Comparison of ENCODE assay signal across 7 cellular contexts in the genomic region with DNA sequence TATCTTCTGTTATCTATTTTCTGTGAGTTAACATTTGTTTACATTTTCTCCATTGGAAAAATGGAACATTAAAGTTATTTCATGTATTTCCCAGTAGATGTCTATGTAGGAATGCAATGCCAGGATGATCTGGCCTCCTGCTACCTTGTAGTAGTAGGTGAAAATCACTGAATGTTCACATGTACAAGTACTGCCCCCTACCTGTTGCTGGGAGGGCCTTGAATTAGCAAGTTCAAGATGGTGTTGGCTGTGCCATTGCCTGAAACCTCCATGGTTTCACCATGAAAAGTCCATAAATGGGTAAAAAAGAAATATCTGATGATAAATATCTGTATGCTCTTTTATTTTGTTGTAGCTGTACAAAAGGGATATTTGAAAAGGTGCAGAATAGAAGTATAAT. TPM values are rescaled to one million over a fixed set of nuclear protein-coding genes. Genes with fewer than 3 reads are reported as not detected.
A peak's percentile ranks its signal among the peaks of the same experiment; 100 is the strongest.
DNase-seq lines count a peak whose midpoint lies in the region; ATAC-seq and TF ChIP-seq lines count a peak whose summit lies in the region.

No MANE protein-coding gene starts in this region.

- peaks cover 75% of the 10 kb centered on the region for H3K36me3 Mint-ChIP-seq in brain
- H3K36me3 Mint-ChIP-seq in naive thymus-derived CD8-positive, alpha-beta T cell: peaks cover 10 to 81% (median 32%) of the 10 kb centered on the region in 3 donors

- H3K4me1 Mint-ChIP-seq in brain: no peaks in the 10 kb centered on the region
- peaks cover 7 to 36% (median 24%) of the 10 kb centered on the region in 4 donors for H3K4me1 Mint-ChIP-seq in naive thymus-derived CD8-positive, alpha-beta T cell

- H3K27ac Mint-ChIP-seq in brain: no peak overlapping the region
- H3K27ac Mint-ChIP-seq in naive thymus-derived CD8-positive, alpha-beta T cell: peak overlapping the region in 4 of 10 donors; percentile 27 to 63 (median 30)

- POLR2A ChIA-PET in naive thymus-derived CD8-positive, alpha-beta T cell (lab: Charles Lee): no interaction called here

- H3K4me3 Mint-ChIP-seq in brain: no peak overlapping the region
- H3K4me3 Mint-ChIP-seq in naive thymus-derived CD8-positive, alpha-beta T cell: no peak overlapping the region

- H3K9me3 Mint-ChIP-seq in brain: no peaks in the 10 kb centered on the region
- H3K9me3 Mint-ChIP-seq in naive thymus-derived CD8-positive, alpha-beta T cell: no peaks in the 10 kb centered on the region

- TF ChIP-seq CTCF in GM12865 (IDR thresholded peaks at IDR 0.05; ENCODE audit: insufficient read depth, low read depth, low read length, missing control alignments): peak; percentile 37
- peak; percentile 15 to 30 for TF ChIP-seq CTCF in brain (conservative IDR thresholded peaks at IDR 0.05)

- H3K4me3 ChIP-seq in GM12865 (ENCODE audit: low read depth, low read length): no peak overlapping the region

- peak; percentile 64 to 73 for ATAC-seq in naive thymus-derived CD8-positive, alpha-beta T cell
- ATAC-seq in HG02642 (IDR thresholded peaks at IDR 0.05; ENCODE audit: poor library complexity, unreplicated experiment): no peak

- DNase-seq in GM12865 (ENCODE audit: low read depth): peak; percentile 50
- DNase-seq in NAMALWA (ENCODE audit: low spot score): peak; percentile 44
- peak in 8 of 10 donors; percentile 5 to 64 (median 37) for DNase-seq in naive thymus-derived CD8-positive, alpha-beta T cell
- DNase-seq in GDM1 (lab: John Stamatoyannopoulos, UW): no peak
- DNase-seq in activated gamma-delta T cell (lab: John Stamatoyannopoulos, UW): no peak

- H3K27me3 Mint-ChIP-seq in brain: no peaks in the 10 kb centered on the region
- no peaks in the 10 kb centered on the region for H3K27me3 Mint-ChIP-seq in naive thymus-derived CD8-positive, alpha-beta T cell

RNA-seq across cellular contexts. Expression of gene XRCC5, which starts 30.7 kb away (rescaled TPM):
- 271 TPM for polyA plus RNA-seq in brain (ENCODE audit: insufficient read depth, low read depth, low replicate concordance)
- 100 to 1,000 TPM; 231 to 245 TPM for total RNA-seq in naive thymus-derived CD8-positive, alpha-beta T cell
- polyA plus RNA-seq in naive thymus-derived CD8-positive, alpha-beta T cell: 100 to 1,000 TPM; 311 to 364 (median 348) TPM

RNA-seq across cellular contexts. Expression of gene TMEM169, which starts 58.2 kb away (rescaled TPM):
- 8.2 TPM for polyA plus RNA-seq in brain (ENCODE audit: insufficient read depth, low read depth, low replicate concordance)
- total RNA-seq in naive thymus-derived CD8-positive, alpha-beta T cell: 1 to 10 TPM; 2.6 to 4.1 TPM
- polyA plus RNA-seq in naive thymus-derived CD8-positive, alpha-beta T cell: 1 to 10 TPM in 2 of 3 donors, under 1 TPM in 1; 0.73 to 2.0 (median 1.8) TPM

RNA-seq across cellular contexts. Expression of gene PECR, which starts 58.3 kb away (rescaled TPM):
- polyA plus RNA-seq in brain (ENCODE audit: insufficient read depth, low read depth, low replicate concordance): 12.4 TPM
- 10 to 100 TPM; 15.7 to 20.7 TPM for total RNA-seq in naive thymus-derived CD8-positive, alpha-beta T cell
- 10 to 100 TPM; 25.4 to 33.3 (median 28.6) TPM for polyA plus RNA-seq in naive thymus-derived CD8-positive, alpha-beta T cell

Comparison
In these comparisons a context has a peak if more than half of its experiments do, and no peak if none do; other contexts are left out.
1. DNase-seq: peak in GM12865 (single experiment), NAMALWA (single experiment) and naive thymus-derived CD8-positive, alpha-beta T cell (8 of 10); none in GDM1 (single experiment) and activated gamma-delta T cell (single experiment).